In the genomic region with DNA sequence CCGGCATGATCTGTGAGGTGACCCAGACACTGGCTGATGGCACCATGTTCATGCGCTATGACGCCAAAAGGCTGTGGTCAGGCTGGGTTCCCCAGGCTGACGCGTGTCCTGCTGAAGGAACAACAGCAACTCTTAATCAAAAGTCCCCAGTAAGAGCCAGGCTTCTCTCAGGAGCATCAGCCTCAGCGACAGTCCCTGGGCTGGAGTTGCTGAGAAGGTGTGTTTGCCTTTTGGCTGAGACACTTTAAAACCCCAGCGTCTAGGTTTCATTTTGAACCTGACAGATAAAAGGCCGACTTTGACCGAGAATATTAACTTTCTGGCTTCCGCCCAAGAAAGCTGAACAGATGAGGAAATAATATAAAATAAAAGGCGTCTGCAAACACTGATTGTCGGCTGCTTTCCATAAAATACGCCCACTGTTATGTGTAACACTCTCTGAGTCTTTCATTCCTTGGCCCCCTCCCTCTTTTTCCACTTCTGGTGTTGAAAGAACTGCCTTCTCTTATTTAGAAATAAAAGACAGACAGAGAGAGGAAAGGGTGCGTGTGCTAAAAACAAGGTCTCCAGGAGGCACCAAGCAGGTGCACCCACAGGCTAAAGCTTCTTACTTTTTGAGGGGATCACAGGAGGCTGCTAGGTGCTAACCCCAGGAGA, we compare ENCODE assay signal across 8 cellular contexts.
DNase-seq lines count a peak whose midpoint lies in the region; ATAC-seq and TF ChIP-seq lines count a peak whose summit lies in the region.

No MANE protein-coding gene starts in this region.

- intact Hi-C loops in esophagus squamous epithelium (cut with DNase I), result no loop called here

- H3K9me3 Mint-ChIP-seq in stimulated activated naive CD8-positive, alpha-beta T cell treated with anti-CD3 and anti-CD28 coated beads, Interleukin-15, Interleukin-2, amounts not matched to agents 100 ng/mL and 50 ng/mL, for 24 hours, result no peaks in the 10 kb centered on the region

- peak; percentile 1 for DNase-seq in NK-92 treated with Interleukin-12 subunit alpha and Interleukin-12 subunit beta, amount 100 ng/mL, for 24 hours (lab: John Stamatoyannopoulos, UW)
- DNase-seq in NK-92 (lab: John Stamatoyannopoulos, UW; ENCODE audit: unreplicated experiment) (no peak), esophagus squamous epithelium (lab: John Stamatoyannopoulos, UW) (no peak), H4 (ENCODE audit: low spot score) (no peak)
- peak; percentile 34 to 38 for DNase-seq in activated CD4-positive, alpha-beta T cell treated with anti-CD3 and anti-CD28 coated beads for 4 hours
- DNase-seq in effector CD8-positive, alpha-beta T cell (lab: John Stamatoyannopoulos, UW), result no peak

- no peaks in the 10 kb centered on the region for H3K27me3 ChIP-seq in esophagus squamous epithelium

- no peak for ATAC-seq in GM21381 (IDR thresholded peaks at IDR 0.05; ENCODE audit: unreplicated experiment)

- peaks cover 0 to 25% (median 6%) of the 10 kb centered on the region in 3 donors for H3K4me1 ChIP-seq in esophagus squamous epithelium

- no peak for TF ChIP-seq CTCF in esophagus squamous epithelium (IDR thresholded peaks at IDR 0.05)

- no peaks in the 10 kb centered on the region for H3K36me3 Mint-ChIP-seq in stimulated activated naive CD8-positive, alpha-beta T cell treated with anti-CD3 and anti-CD28 coated beads, Interleukin-15, Interleukin-2, amounts not matched to agents 100 ng/mL and 50 ng/mL, for 24 hours (ENCODE audit: low read depth)

- WGBS in esophagus squamous epithelium, 2 donors, result 0 to 42% methylated on average over 5 to 12 of the region's 14 CpGs

- H3K27ac ChIP-seq in esophagus squamous epithelium, result peak overlapping the region in 3 of 4 donors; percentile 16 to 66 (median 34)

- H3K9me3 ChIP-seq in esophagus squamous epithelium, result no peaks in the 10 kb centered on the region

- peak overlapping the region; percentile 51 for H3K4me3 Mint-ChIP-seq in stimulated activated naive CD8-positive, alpha-beta T cell treated with anti-CD3 and anti-CD28 coated beads, Interleukin-15, Interleukin-2, amounts not matched to agents 100 ng/mL and 50 ng/mL, for 24 hours

- H3K36me3 ChIP-seq in esophagus squamous epithelium, result no peaks in the 10 kb centered on the region

- peaks cover 35% of the 10 kb centered on the region for H3K4me1 Mint-ChIP-seq in stimulated activated naive CD8-positive, alpha-beta T cell treated with anti-CD3 and anti-CD28 coated beads, Interleukin-15, Interleukin-2, amounts not matched to agents 100 ng/mL and 50 ng/mL, for 24 hours (ENCODE audit: low read depth)

- peak overlapping the region; percentile 87 for H3K27ac Mint-ChIP-seq in stimulated activated naive CD8-positive, alpha-beta T cell treated with anti-CD3 and anti-CD28 coated beads, Interleukin-15, Interleukin-2, amounts not matched to agents 100 ng/mL and 50 ng/mL, for 24 hours

- TF ChIP-seq POLR2A in esophagus squamous epithelium (IDR thresholded peaks at IDR 0.05), result no peak

- peak overlapping the region in 1 of 4 donors; percentile 34 for H3K4me3 ChIP-seq in esophagus squamous epithelium

- no peaks in the 10 kb centered on the region for H3K27me3 Mint-ChIP-seq in stimulated activated naive CD8-positive, alpha-beta T cell treated with anti-CD3 and anti-CD28 coated beads, Interleukin-15, Interleukin-2, amounts not matched to agents 100 ng/mL and 50 ng/mL, for 24 hours

Comparison
In these comparisons a context has a peak if more than half of its experiments do, and no peak if none do; other contexts are left out.
1. DNase-seq: peak in NK-92 treated with Interleukin-12 subunit alpha and Interleukin-12 subunit beta, amount 100 ng/mL, for 24 hours (single experiment) and activated CD4-positive, alpha-beta T cell treated with anti-CD3 and anti-CD28 coated beads for 4 hours (2 of 2); none in NK-92 (single experiment), esophagus squamous epithelium (single experiment), H4 (single experiment) and effector CD8-positive, alpha-beta T cell (single experiment).